ENCODE assay signal across 9 cellular contexts in the genomic region with DNA sequence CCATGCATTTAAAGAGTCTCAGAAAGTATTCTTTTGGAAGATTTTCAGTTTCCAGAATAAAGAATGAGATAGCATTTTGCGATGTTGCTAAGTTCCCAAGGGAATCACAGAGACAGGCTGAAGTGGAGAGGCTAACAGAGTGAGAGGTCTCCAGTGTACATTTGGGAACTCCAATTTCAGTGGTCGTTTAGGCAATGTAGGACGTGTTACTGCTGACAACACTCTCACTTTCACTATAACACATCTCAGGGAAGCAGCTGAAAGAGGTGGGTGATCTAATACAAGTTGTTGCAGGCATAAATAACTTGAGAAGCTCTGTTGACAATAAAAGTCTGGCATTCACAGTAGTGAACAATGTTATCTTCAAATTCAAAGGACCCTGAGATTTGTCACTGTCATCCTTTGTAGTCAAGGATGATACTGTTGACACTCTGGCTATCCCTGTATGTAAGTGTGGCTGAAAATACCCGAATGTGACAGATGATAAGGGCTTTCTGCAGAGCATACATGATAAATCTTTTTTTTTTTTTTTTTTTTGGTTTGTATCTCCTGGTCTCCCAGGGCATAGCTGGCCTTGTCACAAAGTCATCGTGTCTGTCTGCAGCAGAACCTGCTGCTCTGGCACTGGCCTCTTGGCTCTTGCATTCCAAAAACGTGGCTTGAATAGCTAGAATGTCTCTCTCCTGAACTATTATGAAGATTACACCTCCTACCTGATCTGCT. TPM values are rescaled to one million over a fixed set of nuclear protein-coding genes. Genes with fewer than 3 reads are reported as not detected.
DNase-seq lines count a peak whose midpoint lies in the region; ATAC-seq, FAIRE-seq and TF ChIP-seq lines count a peak whose summit lies in the region.
"Had no signal": no experiment of that assay in that cellular context is flagged by ENCODE, and none has a peak within 500 bp of the region (broad histone marks: within the 10 kb centered on the region; RNA-seq: fewer than 3 reads in every experiment).

No MANE protein-coding gene starts in this region.

- DNase-seq in NCI-H1105 (lab: John Stamatoyannopoulos, UW) (peak; percentile 6), NCI-H1105 treated with DMSO at 0.1 percent for 48 hours (lab: John Stamatoyannopoulos, UW) (no peak), K562 (ENCODE audit: extremely low read depth in 1 of 4, low spot score in 3 of 4) (peak in 2 of 4 experiments; percentile 9 to 16), thoracic aorta (ENCODE audit: low spot score) (no peak), activated gamma-delta T cell treated with Interleukin-2 at 50 U/mL for 16 hours (no peak)
- no peak for DNase-seq in activated T-cell treated with anti-CD3 and anti-CD28 coated beads, Interleukin-2, amount 50 U/mL, for 24 hours
- no peak for DNase-seq in stimulated activated CD4-positive, alpha-beta T cell treated with anti-CD3 and anti-CD28 coated beads, Interleukin-12 subunit alpha, Interleukin-12 subunit beta, amount 100 ng/mL, for 4 hours

- no peak overlapping the region for H3K27ac ChIP-seq in K562 (ENCODE audit: extremely low read depth, low read depth, low read length)
- no peak overlapping the region for H3K27ac ChIP-seq in thoracic aorta

- H3K27me3 ChIP-seq in K562 (ENCODE audit: control insufficient read depth in 2 of 2, insufficient read depth in 2 of 2, low read length in 2 of 2) (no peaks in the 10 kb centered on the region), thoracic aorta (replicated peaks; ENCODE audit: insufficient read depth) (no peaks in the 10 kb centered on the region)

- TF ChIP-seq POLR2A in K562 (conservative IDR thresholded peaks at IDR 0.05): no peak

- no peaks in the 10 kb centered on the region for H3K36me3 Mint-ChIP-seq in activated T-cell treated with anti-CD3 and anti-CD28 coated beads, Interleukin-2, amount 50 U/mL, for 24 hours (ENCODE audit: low read depth)

- no peaks in the 10 kb centered on the region for H3K9me3 Mint-ChIP-seq in activated T-cell treated with anti-CD3 and anti-CD28 coated beads, Interleukin-2, amount 50 U/mL, for 24 hours

- no peaks in the 10 kb centered on the region for H3K27me3 Mint-ChIP-seq in activated T-cell treated with anti-CD3 and anti-CD28 coated beads, Interleukin-2, amount 50 U/mL, for 24 hours

- CTCF ChIA-PET in K562 (lab: Yijun Ruan, JAX; ENCODE audit: low intra/inter-chr PET ratio): no interaction called here

- TF ChIP-seq CTCF in K562 (IDR thresholded peaks at IDR 0.05 in 2 of 3, conservative IDR thresholded peaks at IDR 0.05 in 1 of 3; ENCODE audit: insufficient read depth in 2 of 3, low read depth in 1 of 3, low read length in 3 of 3) (no peak), thoracic aorta (IDR thresholded peaks at IDR 0.05) (no peak)

- intact Hi-C loops in K562 (cut with micrococcal nuclease): no loop called here

- 0% methylated on average over 6 of the region's 6 CpGs for WGBS in K562 (ENCODE audit: insufficient coverage, low coverage, missing lambda C conversion rate)

- H3K36me3 ChIP-seq in K562 (ENCODE audit: control insufficient read depth, insufficient read depth, low read length): no peaks in the 10 kb centered on the region
- no peaks in the 10 kb centered on the region for H3K36me3 ChIP-seq in thoracic aorta

- POLR2A ChIA-PET in K562 (lab: Yijun Ruan, JAX): no interaction called here

- H3K4me2 ChIP-seq in K562 (ENCODE audit: insufficient read depth, low read length): no peak overlapping the region

- no peaks in the 10 kb centered on the region for H3K79me2 ChIP-seq in K562 (ENCODE audit: control insufficient read depth, insufficient read depth, low read length)

- in situ Hi-C loops in K562 (cut with MboI): no loop called here

- TF ChIP-seq EP300 in K562 (IDR thresholded peaks at IDR 0.05; ENCODE audit: low read length): no peak

- H2AFZ ChIP-seq in K562 (ENCODE audit: low read depth, low read length): no peak overlapping the region

- no peak for TF ChIP-seq RAD21 in K562 (CRISPR knock-in tag; conservative IDR thresholded peaks at IDR 0.05 in 1 of 2, IDR thresholded peaks at IDR 0.05 in 1 of 2)

- peak; percentile 46 for ATAC-seq in HG03469 (IDR thresholded peaks at IDR 0.05; ENCODE audit: unreplicated experiment)
- peak; percentile 43; the same call in 2 of the 3 replicates for ATAC-seq in K562
- no peak for ATAC-seq in thoracic aorta (ENCODE audit: insufficient number of reproducible peaks, low FRiP score, low read depth)

- H3K9me3 ChIP-seq in K562 (replicated peaks; ENCODE audit: control insufficient read depth, insufficient read depth, low read depth, low read length) (no peaks in the 10 kb centered on the region), thoracic aorta (no peaks in the 10 kb centered on the region)

- H4K20me1 ChIP-seq in K562 (replicated peaks; ENCODE audit: control insufficient read depth, insufficient read depth, low read length): no peaks in the 10 kb centered on the region

- no peak overlapping the region for H3K9ac ChIP-seq in K562 (ENCODE audit: insufficient read depth in 1 of 2, low read depth in 2 of 2, low read length in 2 of 2)

- no peak for FAIRE-seq in K562 (lab: Jason Lieb, UNC)
- FAIRE-seq: A204.1 had no signal

- no peak overlapping the region for H3K27ac Mint-ChIP-seq in activated T-cell treated with anti-CD3 and anti-CD28 coated beads, Interleukin-2, amount 50 U/mL, for 24 hours

- BruUV-seq in K562 (replicated peaks; lab: Mats Ljungman, UMichigan): no TSS peak

- H3K4me1 ChIP-seq in K562 (replicated peaks in 1 of 2; ENCODE audit: control insufficient read depth in 2 of 2, insufficient read depth in 2 of 2, low read length in 2 of 2) (0 out of 5 replicates have a peak, but pooled peaks cover 0 to 2% of the 10 kb centered on the region in 2 experiments), thoracic aorta (ENCODE audit: control insufficient read depth in 1 of 2, low read depth in 2 of 2) (peaks cover 19 to 20% of the 10 kb centered on the region in 2 donors)

- H3K4me3 ChIP-seq in K562 (no peak overlapping the region), thoracic aorta (peak overlapping the region; percentile 6)

- peaks cover 9% of the 10 kb centered on the region for H3K4me1 Mint-ChIP-seq in activated T-cell treated with anti-CD3 and anti-CD28 coated beads, Interleukin-2, amount 50 U/mL, for 24 hours (ENCODE audit: low read depth)

- H3K4me3 Mint-ChIP-seq in activated T-cell treated with anti-CD3 and anti-CD28 coated beads, Interleukin-2, amount 50 U/mL, for 24 hours: no peak overlapping the region

- no peaks in the 10 kb centered on the region for H3K9me1 ChIP-seq in K562 (ENCODE audit: control insufficient read depth, insufficient read depth, low read length)

TF ChIP-seq in K562, 482 proteins besides CTCF, POLR2A, EP300 and RAD21 (continues in another document):
- TF ChIP-seq ZNF431 (CRISPR knock-in tag; IDR thresholded peaks at IDR 0.05): no peak
- TF ChIP-seq, protein P1, sequence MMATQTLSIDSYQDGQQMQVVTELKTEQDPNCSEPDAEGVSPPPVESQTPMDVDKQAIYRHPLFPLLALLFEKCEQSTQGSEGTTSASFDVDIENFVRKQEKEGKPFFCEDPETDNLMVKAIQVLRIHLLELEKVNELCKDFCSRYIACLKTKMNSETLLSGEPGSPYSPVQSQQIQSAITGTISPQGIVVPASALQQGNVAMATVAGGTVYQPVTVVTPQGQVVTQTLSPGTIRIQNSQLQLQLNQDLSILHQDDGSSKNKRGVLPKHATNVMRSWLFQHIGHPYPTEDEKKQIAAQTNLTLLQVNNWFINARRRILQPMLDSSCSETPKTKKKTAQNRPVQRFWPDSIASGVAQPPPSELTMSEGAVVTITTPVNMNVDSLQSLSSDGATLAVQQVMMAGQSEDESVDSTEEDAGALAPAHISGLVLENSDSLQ (IDR thresholded peaks at IDR 0.05): peak; percentile 90
- no peak for TF ChIP-seq NCOA1 (IDR thresholded peaks at IDR 0.05; ENCODE audit: low read depth)
- no peak for TF ChIP-seq DDX20 (tag; IDR thresholded peaks at IDR 0.05; ENCODE audit: low read depth)
- TF ChIP-seq, protein P2, sequence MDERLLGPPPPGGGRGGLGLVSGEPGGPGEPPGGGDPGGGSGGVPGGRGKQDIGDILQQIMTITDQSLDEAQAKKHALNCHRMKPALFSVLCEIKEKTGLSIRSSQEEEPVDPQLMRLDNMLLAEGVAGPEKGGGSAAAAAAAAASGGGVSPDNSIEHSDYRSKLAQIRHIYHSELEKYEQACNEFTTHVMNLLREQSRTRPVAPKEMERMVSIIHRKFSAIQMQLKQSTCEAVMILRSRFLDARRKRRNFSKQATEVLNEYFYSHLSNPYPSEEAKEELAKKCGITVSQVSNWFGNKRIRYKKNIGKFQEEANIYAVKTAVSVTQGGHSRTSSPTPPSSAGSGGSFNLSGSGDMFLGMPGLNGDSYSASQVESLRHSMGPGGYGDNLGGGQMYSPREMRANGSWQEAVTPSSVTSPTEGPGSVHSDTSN (CRISPR knock-in tag; IDR thresholded peaks at IDR 0.05; ENCODE audit: low read depth): no peak
- TF ChIP-seq, protein P2 (tag; conservative IDR thresholded peaks at IDR 0.05; ENCODE audit: low read depth): peak; percentile 94

RNA-seq across cellular contexts. Expression of a gene that starts 50.2 kb away (rescaled TPM):
- total RNA-seq in K562 (2011; cell fraction: chromatin; rRNA removed; ENCODE audit: low replicate concordance): not detected in 2 replicates
- total RNA-seq in K562 (2011; cell fraction: nucleolus; rRNA removed): not detected in 2 replicates
- total RNA-seq in K562 (2011; cell fraction: nucleoplasm; rRNA removed): not detected in 2 replicates
- total RNA-seq in K562 (2014; rRNA removed) (not detected in 2 replicates), K562 (2014; rRNA removed; fragmentation: Illumina TruSeq; extraction: Trizol) (not detected in 2 replicates), K562 (2015; rRNA removed; fragmentation: Illumina TruSeq; extraction: Trizol) (not detected in 2 replicates), K562 (2021) (not detected in 2 replicates), thoracic aorta (1 to 10 TPM; 6.9 to 9.7 TPM)
- polyA plus RNA-seq in K562 (2011; rRNA removed) (not detected in 2 replicates), K562 (2014; fragmentation: Illumina TruSeq; extraction: Trizol) (not detected in 2 replicates), K562 (2014; fragmentation: Nextera tagmentation; extraction: Ambion mirVana) (under 1 TPM; 0.01 TPM), K562 (2014; rRNA removed) (not detected in 2 replicates)
- not detected in 2 replicates for polyA plus RNA-seq in K562 (2011; cell fraction: cytosol; rRNA removed)
- polyA plus RNA-seq in K562 (2011; cell fraction: nucleus; rRNA removed): not detected in 2 replicates
- polyA plus RNA-seq in K562 (2012): 0.03 and 0.04 TPM in 2 replicates
- not detected in 2 replicates for polyA minus RNA-seq in K562 (2011; rRNA and poly(A)+ RNA removed)
- not detected in 2 replicates for polyA minus RNA-seq in K562 (2011; cell fraction: cytosol; rRNA and poly(A)+ RNA removed)
- polyA minus RNA-seq in K562 (2011; cell fraction: nucleus; rRNA and poly(A)+ RNA removed): not detected in 2 replicates

Comparison
In these comparisons a context has a peak if more than half of its experiments do, and no peak if none do; other contexts are left out.
1. RNA of a gene that starts 50.2 kb away (total RNA-seq): 6.9 to 9.7 TPM in thoracic aorta; not detected in K562; every median in the first group is over 4 times any median in the second.